1 cellular context compared by ENCODE assay signal in genomic region chr1:18948913-18949688, GRCh38.
A peak's percentile ranks its signal among the peaks of the same experiment; 100 is the strongest.
TF ChIP-seq lines count a peak whose summit lies in the region.

No MANE protein-coding gene starts in this region.

TF ChIP-seq in HepG2, 621 proteins besides CTCF, POLR2A, EP300 and RAD21 (continued from another document and continues in another):
- TF ChIP-seq UBTF (CRISPR knock-in tag; IDR thresholded peaks at IDR 0.05) (peak; percentile 93), CHCHD3 (CRISPR knock-in tag; IDR thresholded peaks at IDR 0.05) (no peak), ESRRA (CRISPR knock-in tag; IDR thresholded peaks at IDR 0.05; ENCODE audit: low read depth) (peak; percentile 85), FOXP1 (IDR thresholded peaks at IDR 0.05) (no peak), FOXP1 (CRISPR knock-in tag; IDR thresholded peaks at IDR 0.05) (peak; percentile 62), GABPB1 (CRISPR knock-in tag; IDR thresholded peaks at IDR 0.05) (no peak; the same call in 1 of the 2 replicates), KLF12 (CRISPR knock-in tag; IDR thresholded peaks at IDR 0.05; ENCODE audit: borderline replicate concordance) (peak; percentile 94), ZNF562 (CRISPR knock-in tag; IDR thresholded peaks at IDR 0.05; ENCODE audit: borderline replicate concordance) (no peak), CEBPZ (IDR thresholded peaks at IDR 0.05; ENCODE audit: low read length) (no peak), ZBTB42 (CRISPR knock-in tag; IDR thresholded peaks at IDR 0.05) (no peak), SAFB2 (CRISPR knock-in tag; IDR thresholded peaks at IDR 0.05; ENCODE audit: borderline replicate concordance, low read depth) (0 out of 2 replicates have a peak, but pooled peaks have one; percentile 27), KDM3A (CRISPR knock-in tag; IDR thresholded peaks at IDR 0.05; ENCODE audit: low read depth) (peak; percentile 21; the same call in 1 of the 2 replicates), ZNF746 (CRISPR knock-in tag; IDR thresholded peaks at IDR 0.05) (peak; percentile 92; the same call in 1 of the 2 replicates), POGZ (CRISPR knock-in tag; IDR thresholded peaks at IDR 0.05) (peak; percentile 67), ZNF691 (CRISPR knock-in tag; IDR thresholded peaks at IDR 0.05; ENCODE audit: borderline replicate concordance, low read depth) (peak; percentile 65; the same call in 1 of the 2 replicates), ZNF652 (CRISPR knock-in tag; IDR thresholded peaks at IDR 0.05; ENCODE audit: borderline replicate concordance, low read depth) (no peak), TMF1 (CRISPR knock-in tag; IDR thresholded peaks at IDR 0.05; ENCODE audit: low read depth) (peak; percentile 93), CEBPG (CRISPR knock-in tag; IDR thresholded peaks at IDR 0.05) (peak; percentile 45), ZNF235 (CRISPR knock-in tag; IDR thresholded peaks at IDR 0.05; ENCODE audit: borderline replicate concordance) (peak; percentile 81; the same call in 1 of the 2 replicates), YY1 (IDR thresholded peaks at IDR 0.05; ENCODE audit: insufficient read depth, insufficient replicate concordance, low read depth, low read length) (peak; percentile 25), PAWR (CRISPR knock-in tag; IDR thresholded peaks at IDR 0.05; ENCODE audit: borderline replicate concordance) (0 out of 2 replicates have a peak, but pooled peaks have one; percentile 37), ZNF263 (CRISPR knock-in tag; IDR thresholded peaks at IDR 0.05) (peak; percentile 64; the same call in 1 of the 2 replicates), GFI1 (CRISPR knock-in tag; IDR thresholded peaks at IDR 0.05; ENCODE audit: borderline replicate concordance) (peak; percentile 61; the same call in 1 of the 2 replicates), ZNF367 (CRISPR knock-in tag; IDR thresholded peaks at IDR 0.05; ENCODE audit: borderline replicate concordance) (0 out of 2 replicates have a peak, but pooled peaks have one; percentile 79), BATF2 (CRISPR knock-in tag; IDR thresholded peaks at IDR 0.05) (0 out of 2 replicates have a peak, but pooled peaks have one; percentile 34), THAP11 (CRISPR knock-in tag; IDR thresholded peaks at IDR 0.05) (peak; percentile 64), ZNF260 (CRISPR knock-in tag; IDR thresholded peaks at IDR 0.05; ENCODE audit: borderline replicate concordance, low read depth) (no peak), ELF3 (CRISPR knock-in tag; IDR thresholded peaks at IDR 0.05) (peak; percentile 61; the same call in 1 of the 2 replicates), DMTF1 (CRISPR knock-in tag; IDR thresholded peaks at IDR 0.05) (no peak), ATF4 (CRISPR knock-in tag; IDR thresholded peaks at IDR 0.05) (peak in 1 of 2 experiments; percentile 27; a peak in 1 of 4 replicates), MEIS2 (CRISPR knock-in tag; IDR thresholded peaks at IDR 0.05) (peak; percentile 85; the same call in 1 of the 2 replicates), HNRNPL (IDR thresholded peaks at IDR 0.05; ENCODE audit: low read depth, low read length) (peak; percentile 82), ARID2 (CRISPR knock-in tag; IDR thresholded peaks at IDR 0.05; ENCODE audit: borderline replicate concordance) (peak; percentile 90), SRSF9 (IDR thresholded peaks at IDR 0.05; ENCODE audit: borderline replicate concordance, insufficient read depth, low read depth, low read length, poor library complexity, severe bottlenecking) (no peak), REXO4 (CRISPR knock-in tag; IDR thresholded peaks at IDR 0.05; ENCODE audit: borderline replicate concordance) (no peak), ZNF687 (CRISPR knock-in tag; IDR thresholded peaks at IDR 0.05) (peak; percentile 100), MBNL3 (CRISPR knock-in tag; conservative IDR thresholded peaks at IDR 0.05) (no peak), ZNF142 (CRISPR knock-in tag; IDR thresholded peaks at IDR 0.05) (peak; percentile 89), RAD51 (IDR thresholded peaks at IDR 0.05; ENCODE audit: borderline replicate concordance) (no peak), JDP2 (CRISPR knock-in tag; IDR thresholded peaks at IDR 0.05; ENCODE audit: borderline replicate concordance) (no peak)
